ENCODE assay signal across 1 cellular context in genomic region chr1:147084273-147085096, GRCh38.
TF ChIP-seq lines count a peak whose summit lies in the region.

No MANE protein-coding gene starts in this region.

TF ChIP-seq in K562, 482 proteins besides CTCF, POLR2A, EP300 and RAD21 (continued from another document and continues in another):
- TF ChIP-seq, protein P1, sequence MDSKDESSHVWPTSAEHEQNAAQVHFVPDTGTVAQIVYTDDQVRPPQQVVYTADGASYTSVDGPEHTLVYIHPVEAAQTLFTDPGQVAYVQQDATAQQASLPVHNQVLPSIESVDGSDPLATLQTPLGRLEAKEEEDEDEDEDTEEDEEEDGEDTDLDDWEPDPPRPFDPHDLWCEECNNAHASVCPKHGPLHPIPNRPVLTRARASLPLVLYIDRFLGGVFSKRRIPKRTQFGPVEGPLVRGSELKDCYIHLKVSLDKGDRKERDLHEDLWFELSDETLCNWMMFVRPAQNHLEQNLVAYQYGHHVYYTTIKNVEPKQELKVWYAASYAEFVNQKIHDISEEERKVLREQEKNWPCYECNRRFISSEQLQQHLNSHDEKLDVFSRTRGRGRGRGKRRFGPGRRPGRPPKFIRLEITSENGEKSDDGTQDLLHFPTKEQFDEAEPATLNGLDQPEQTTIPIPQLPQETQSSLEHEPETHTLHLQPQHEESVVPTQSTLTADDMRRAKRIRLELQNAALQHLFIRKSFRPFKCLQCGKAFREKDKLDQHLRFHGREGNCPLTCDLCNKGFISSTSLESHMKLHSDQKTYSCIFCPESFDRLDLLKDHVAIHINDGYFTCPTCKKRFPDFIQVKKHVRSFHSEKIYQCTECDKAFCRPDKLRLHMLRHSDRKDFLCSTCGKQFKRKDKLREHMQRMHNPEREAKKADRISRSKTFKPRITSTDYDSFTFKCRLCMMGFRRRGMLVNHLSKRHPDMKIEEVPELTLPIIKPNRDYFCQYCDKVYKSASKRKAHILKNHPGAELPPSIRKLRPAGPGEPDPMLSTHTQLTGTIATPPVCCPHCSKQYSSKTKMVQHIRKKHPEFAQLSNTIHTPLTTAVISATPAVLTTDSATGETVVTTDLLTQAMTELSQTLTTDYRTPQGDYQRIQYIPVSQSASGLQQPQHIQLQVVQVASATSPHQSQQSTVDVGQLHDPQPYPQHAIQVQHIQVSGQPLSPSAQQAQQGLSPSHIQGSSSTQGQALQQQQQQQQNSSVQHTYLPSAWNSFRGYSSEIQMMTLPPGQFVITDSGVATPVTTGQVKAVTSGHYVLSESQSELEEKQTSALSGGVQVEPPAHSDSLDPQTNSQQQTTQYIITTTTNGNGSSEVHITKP (IDR thresholded peaks at IDR 0.05; ENCODE audit: partially characterized antibody) = peak; percentile 44
- TF ChIP-seq SMARCE1 (IDR thresholded peaks at IDR 0.05) (peak; percentile 56), FOXA3 (CRISPR knock-in tag; conservative IDR thresholded peaks at IDR 0.05 in 1 of 2, IDR thresholded peaks at IDR 0.05 in 1 of 2) (peak in 1 of 2 experiments; percentile 41; a peak in 1 of 4 replicates), ZNF511 (CRISPR knock-in tag; IDR thresholded peaks at IDR 0.05) (peak; percentile 61; the same call in 1 of the 2 replicates), KLF1 (tag; IDR thresholded peaks at IDR 0.05) (peak; percentile 79; the same call in 1 of the 2 replicates), CHD2 (IDR thresholded peaks at IDR 0.05; ENCODE audit: low read depth, low read length) (peak; percentile 69), CGGBP1 (CRISPR knock-in tag; IDR thresholded peaks at IDR 0.05) (peak; percentile 99), NFIC (IDR thresholded peaks at IDR 0.05) (peak; percentile 78), NFYB (IDR thresholded peaks at IDR 0.05; ENCODE audit: extremely low read depth, insufficient read length) (no peak), KLF13 (tag; IDR thresholded peaks at IDR 0.05; ENCODE audit: borderline replicate concordance, low read depth) (peak; percentile 61; the same call in 1 of the 2 replicates), SRSF9 (IDR thresholded peaks at IDR 0.05; ENCODE audit: borderline replicate concordance, low read depth, low read length) (no peak), ZNF57 (CRISPR knock-in tag; IDR thresholded peaks at IDR 0.05) (0 out of 2 replicates have a peak, but pooled peaks have one; percentile 69), NELFE (IDR thresholded peaks at IDR 0.05; ENCODE audit: insufficient read depth, insufficient read length) (peak; percentile 92), AFF4 (CRISPR knock-in tag; IDR thresholded peaks at IDR 0.05) (peak; percentile 98), ZNF445 (CRISPR knock-in tag; IDR thresholded peaks at IDR 0.05; ENCODE audit: low read depth) (peak; percentile 88; the same call in 1 of the 2 replicates), KAT8 (IDR thresholded peaks at IDR 0.05; ENCODE audit: low read depth) (no peak), L3MBTL2 (IDR thresholded peaks at IDR 0.05) (peak; percentile 89), RBBP5 (IDR thresholded peaks at IDR 0.05; ENCODE audit: borderline replicate concordance, insufficient read depth, low read length, poor library complexity, severe bottlenecking) (peak; percentile 19), CHD1 (IDR thresholded peaks at IDR 0.05; ENCODE audit: low read length) (no peak), GATAD2A (IDR thresholded peaks at IDR 0.05) (peak; percentile 93), ZNF77 (CRISPR knock-in tag; IDR thresholded peaks at IDR 0.05) (peak; percentile 84; the same call in 1 of the 2 replicates), ETS2 (tag; IDR thresholded peaks at IDR 0.05; ENCODE audit: borderline replicate concordance, poor library complexity, severe bottlenecking) (peak; percentile 68), SNIP1 (IDR thresholded peaks at IDR 0.05; ENCODE audit: low read depth) (peak; percentile 75), FOXK1 (CRISPR knock-in tag; IDR thresholded peaks at IDR 0.05; ENCODE audit: borderline replicate concordance) (0 out of 2 replicates have a peak, but pooled peaks have one; percentile 44), THAP7 (CRISPR knock-in tag; IDR thresholded peaks at IDR 0.05) (peak; percentile 86), KAT2B (IDR thresholded peaks at IDR 0.05; ENCODE audit: low read depth, low read length) (no peak), POLR3G (IDR thresholded peaks at IDR 0.05; ENCODE audit: extremely low read depth, insufficient read length, insufficient replicate concordance) (no peak), SAFB (IDR thresholded peaks at IDR 0.05; ENCODE audit: borderline replicate concordance, low read depth, low read length) (peak; percentile 90), TCF7L2 (IDR thresholded peaks at IDR 0.05; ENCODE audit: low read depth, low read length) (no peak), ZKSCAN3 (CRISPR knock-in tag; IDR thresholded peaks at IDR 0.05) (no peak), ZNF184 (CRISPR knock-in tag; IDR thresholded peaks at IDR 0.05) (no peak), MTA1 (IDR thresholded peaks at IDR 0.05; ENCODE audit: borderline replicate concordance) (peak; percentile 98), SMAD4 (CRISPR knock-in tag; conservative IDR thresholded peaks at IDR 0.05) (peak; percentile 64), NR1H2 (CRISPR knock-in tag; IDR thresholded peaks at IDR 0.05) (0 out of 2 replicates have a peak, but pooled peaks have one; percentile 67), ZBTB8A (IDR thresholded peaks at IDR 0.05; ENCODE audit: partially characterized antibody) (no peak), SETDB1 (IDR thresholded peaks at IDR 0.05; ENCODE audit: low read length) (no peak), ZNF561 (CRISPR knock-in tag; conservative IDR thresholded peaks at IDR 0.05) (peak; percentile 49; the same call in 1 of the 2 replicates)
- TF ChIP-seq, protein P2, sequence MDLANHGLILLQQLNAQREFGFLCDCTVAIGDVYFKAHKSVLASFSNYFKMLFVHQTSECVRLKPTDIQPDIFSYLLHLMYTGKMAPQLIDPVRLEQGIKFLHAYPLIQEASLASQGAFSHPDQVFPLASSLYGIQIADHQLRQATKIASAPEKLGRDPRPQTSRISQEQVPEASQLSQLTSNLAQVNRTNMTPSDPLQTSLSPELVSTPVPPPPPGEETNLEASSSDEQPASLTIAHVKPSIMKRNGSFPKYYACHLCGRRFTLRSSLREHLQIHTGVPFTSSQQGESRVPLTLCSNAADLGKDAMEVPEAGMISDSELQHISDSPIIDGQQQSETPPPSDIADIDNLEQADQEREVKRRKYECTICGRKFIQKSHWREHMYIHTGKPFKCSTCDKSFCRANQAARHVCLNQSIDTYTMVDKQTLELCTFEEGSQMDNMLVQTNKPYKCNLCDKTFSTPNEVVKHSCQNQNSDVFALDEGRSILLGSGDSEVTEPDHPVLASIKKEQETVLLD (IDR thresholded peaks at IDR 0.05) = peak; percentile 57; the same call in 1 of the 2 replicates
- TF ChIP-seq, protein P3, sequence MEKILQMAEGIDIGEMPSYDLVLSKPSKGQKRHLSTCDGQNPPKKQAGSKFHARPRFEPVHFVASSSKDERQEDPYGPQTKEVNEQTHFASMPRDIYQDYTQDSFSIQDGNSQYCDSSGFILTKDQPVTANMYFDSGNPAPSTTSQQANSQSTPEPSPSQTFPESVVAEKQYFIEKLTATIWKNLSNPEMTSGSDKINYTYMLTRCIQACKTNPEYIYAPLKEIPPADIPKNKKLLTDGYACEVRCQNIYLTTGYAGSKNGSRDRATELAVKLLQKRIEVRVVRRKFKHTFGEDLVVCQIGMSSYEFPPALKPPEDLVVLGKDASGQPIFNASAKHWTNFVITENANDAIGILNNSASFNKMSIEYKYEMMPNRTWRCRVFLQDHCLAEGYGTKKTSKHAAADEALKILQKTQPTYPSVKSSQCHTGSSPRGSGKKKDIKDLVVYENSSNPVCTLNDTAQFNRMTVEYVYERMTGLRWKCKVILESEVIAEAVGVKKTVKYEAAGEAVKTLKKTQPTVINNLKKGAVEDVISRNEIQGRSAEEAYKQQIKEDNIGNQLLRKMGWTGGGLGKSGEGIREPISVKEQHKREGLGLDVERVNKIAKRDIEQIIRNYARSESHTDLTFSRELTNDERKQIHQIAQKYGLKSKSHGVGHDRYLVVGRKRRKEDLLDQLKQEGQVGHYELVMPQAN (IDR thresholded peaks at IDR 0.05; ENCODE audit: borderline replicate concordance) = peak; percentile 35; the same call in 1 of the 2 replicates
- TF ChIP-seq, protein P4, sequence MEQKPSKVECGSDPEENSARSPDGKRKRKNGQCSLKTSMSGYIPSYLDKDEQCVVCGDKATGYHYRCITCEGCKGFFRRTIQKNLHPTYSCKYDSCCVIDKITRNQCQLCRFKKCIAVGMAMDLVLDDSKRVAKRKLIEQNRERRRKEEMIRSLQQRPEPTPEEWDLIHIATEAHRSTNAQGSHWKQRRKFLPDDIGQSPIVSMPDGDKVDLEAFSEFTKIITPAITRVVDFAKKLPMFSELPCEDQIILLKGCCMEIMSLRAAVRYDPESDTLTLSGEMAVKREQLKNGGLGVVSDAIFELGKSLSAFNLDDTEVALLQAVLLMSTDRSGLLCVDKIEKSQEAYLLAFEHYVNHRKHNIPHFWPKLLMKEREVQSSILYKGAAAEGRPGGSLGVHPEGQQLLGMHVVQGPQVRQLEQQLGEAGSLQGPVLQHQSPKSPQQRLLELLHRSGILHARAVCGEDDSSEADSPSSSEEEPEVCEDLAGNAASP (IDR thresholded peaks at IDR 0.05) = no peak
- TF ChIP-seq, protein P5, sequence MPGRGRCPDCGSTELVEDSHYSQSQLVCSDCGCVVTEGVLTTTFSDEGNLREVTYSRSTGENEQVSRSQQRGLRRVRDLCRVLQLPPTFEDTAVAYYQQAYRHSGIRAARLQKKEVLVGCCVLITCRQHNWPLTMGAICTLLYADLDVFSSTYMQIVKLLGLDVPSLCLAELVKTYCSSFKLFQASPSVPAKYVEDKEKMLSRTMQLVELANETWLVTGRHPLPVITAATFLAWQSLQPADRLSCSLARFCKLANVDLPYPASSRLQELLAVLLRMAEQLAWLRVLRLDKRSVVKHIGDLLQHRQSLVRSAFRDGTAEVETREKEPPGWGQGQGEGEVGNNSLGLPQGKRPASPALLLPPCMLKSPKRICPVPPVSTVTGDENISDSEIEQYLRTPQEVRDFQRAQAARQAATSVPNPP (IDR thresholded peaks at IDR 0.05; ENCODE audit: borderline replicate concordance, insufficient read depth, insufficient read length) = no peak
